15 cellular contexts compared by ENCODE assay signal in genomic region chr2:181153886-181154285, GRCh38.
DNase-seq lines count a peak whose midpoint lies in the region; ATAC-seq, FAIRE-seq and TF ChIP-seq lines count a peak whose summit lies in the region.
"Had no signal": no experiment of that assay in that cellular context is flagged by ENCODE, and none has a peak within 500 bp of the region (broad histone marks: within the 10 kb centered on the region; RNA-seq: fewer than 3 reads in every experiment).

No MANE protein-coding gene starts in this region.

- peaks cover 37% of the 10 kb centered on the region for H3K36me3 Mint-ChIP-seq in CD8-positive, alpha-beta T cell
- no peaks in the 10 kb centered on the region for H3K36me3 Mint-ChIP-seq in astrocyte (ENCODE audit: low read depth, unreplicated experiment)
- H3K36me3 Mint-ChIP-seq in naive thymus-derived CD4-positive, alpha-beta T cell = peaks cover 8 to 43% (median 21%) of the 10 kb centered on the region in 5 donors

- H3K27ac ChIP-seq in CD8-positive, alpha-beta T cell (ENCODE audit: low read depth, low read length) = no peak overlapping the region
- H3K27ac ChIP-seq in astrocyte (ENCODE audit: low read depth, low read length) (no peak overlapping the region), tibial artery (no peak overlapping the region)
- no peak overlapping the region for H3K27ac ChIP-seq in naive thymus-derived CD4-positive, alpha-beta T cell (ENCODE audit: low read depth, low read length)

- FAIRE-seq in astrocyte (lab: Jason Lieb, UNC) = no peak

- H3K4me1 Mint-ChIP-seq in CD8-positive, alpha-beta T cell (ENCODE audit: low read depth) = peaks cover 53% of the 10 kb centered on the region
- no peaks in the 10 kb centered on the region for H3K4me1 Mint-ChIP-seq in astrocyte (ENCODE audit: low read depth, unreplicated experiment)
- peaks cover 17 to 56% (median 37%) of the 10 kb centered on the region in 7 donors for H3K4me1 Mint-ChIP-seq in naive thymus-derived CD4-positive, alpha-beta T cell

- H3K4me1 ChIP-seq in CD8-positive, alpha-beta T cell (ENCODE audit: insufficient read depth, low read length) = peaks cover 32% of the 10 kb centered on the region
- H3K4me1 ChIP-seq in astrocyte (ENCODE audit: insufficient read depth, low read length) (no peaks in the 10 kb centered on the region), tibial artery (no peaks in the 10 kb centered on the region)
- peaks cover 13% of the 10 kb centered on the region in 2 donors for H3K4me1 ChIP-seq in naive thymus-derived CD4-positive, alpha-beta T cell (ENCODE audit: control insufficient read depth in 2 of 2, insufficient read depth in 2 of 2, low read length in 2 of 2)
- H3K4me1 ChIP-seq: HAP-1 had no signal

- H3K27ac Mint-ChIP-seq in CD8-positive, alpha-beta T cell = peak overlapping the region; percentile 81
- no peak overlapping the region for H3K27ac Mint-ChIP-seq in astrocyte (ENCODE audit: unreplicated experiment)
- peak overlapping the region in 6 of 9 donors; percentile 5 to 81 (median 33) for H3K27ac Mint-ChIP-seq in naive thymus-derived CD4-positive, alpha-beta T cell
- H3K27ac Mint-ChIP-seq: IgD-negative memory B cell had no signal

- H3K4me3 Mint-ChIP-seq in CD8-positive, alpha-beta T cell = no peak overlapping the region
- no peak overlapping the region for H3K4me3 Mint-ChIP-seq in astrocyte (ENCODE audit: unreplicated experiment)
- H3K4me3 Mint-ChIP-seq in naive thymus-derived CD4-positive, alpha-beta T cell = peak overlapping the region in 2 of 10 donors; percentile 7 to 39
- H3K4me3 Mint-ChIP-seq: IgD-negative memory B cell had no signal

- no peaks in the 10 kb centered on the region for H3K36me3 ChIP-seq in CD8-positive, alpha-beta T cell (ENCODE audit: insufficient read depth, low read length)
- H3K36me3 ChIP-seq in astrocyte (ENCODE audit: insufficient read depth, low read length) (no peaks in the 10 kb centered on the region), tibial artery (no peaks in the 10 kb centered on the region)
- peaks cover 0 to 4% (median 0%) of the 10 kb centered on the region in 3 experiments for H3K36me3 ChIP-seq in naive thymus-derived CD4-positive, alpha-beta T cell (ENCODE audit: control insufficient read depth in 2 of 3, insufficient read depth in 3 of 3, low read length in 3 of 3)
- H3K36me3 ChIP-seq: HAP-1 had no signal

- CTCF ChIA-PET in CD8-positive, alpha-beta T cell (lab: Charles Lee) = interaction anchor here (1.3 kb wide), 1 partner anchor 10 kb away, joined by 6 read pairs; no protein-coding TSS in a partner anchor
- CTCF ChIA-PET in naive thymus-derived CD4-positive, alpha-beta T cell (lab: Charles Lee) = interaction anchor here (2.1 kb wide), 1 partner anchor 10 kb away, joined by 5 read pairs; no protein-coding TSS in a partner anchor

- no peak for DNase-seq in CD8-positive, alpha-beta T cell
- peak; percentile 26 for DNase-seq in M059J (ENCODE audit: low read depth)
- peak; percentile 85 for DNase-seq in astrocyte (ENCODE audit: low read depth)
- DNase-seq in naive thymus-derived CD4-positive, alpha-beta T cell = no peak
- DNase-seq in tibial artery = no peak
- DNase-seq in SKM-1 treated with dmso at 0.1 percent for 144 hours (lab: John Stamatoyannopoulos, UW; ENCODE audit: unreplicated experiment) = no peak
- DNase-seq: DMS 273 treated with DMSO at 0.1 percent for 48 hours, EL, NCI-H1417, NCI-H1930 had no signal

- H3K9me3 ChIP-seq in CD8-positive, alpha-beta T cell (ENCODE audit: low read length) = peaks cover 5% of the 10 kb centered on the region
- H3K9me3 ChIP-seq in astrocyte (ENCODE audit: insufficient read depth, low read depth, low read length) (no peaks in the 10 kb centered on the region), tibial artery (no peaks in the 10 kb centered on the region)
- H3K9me3 ChIP-seq in naive thymus-derived CD4-positive, alpha-beta T cell (ENCODE audit: control insufficient read depth in 2 of 3, low read length in 3 of 3) = peaks cover 0 to 9% (median 0%) of the 10 kb centered on the region in 3 experiments
- H3K9me3 ChIP-seq: HAP-1 had no signal

- H2AFZ ChIP-seq in astrocyte (ENCODE audit: low read depth, low read length) = no peak overlapping the region

- H3K9ac ChIP-seq in astrocyte (ENCODE audit: low read length) = no peak overlapping the region

- H3K79me2 ChIP-seq in astrocyte (ENCODE audit: insufficient read depth, low read length) = no peaks in the 10 kb centered on the region

- no peak overlapping the region for H3K4me3 ChIP-seq in CD8-positive, alpha-beta T cell (ENCODE audit: low read depth, low read length)
- H3K4me3 ChIP-seq in astrocyte (ENCODE audit: insufficient read depth, low read depth, low read length) = no peak overlapping the region
- no peak overlapping the region for H3K4me3 ChIP-seq in naive thymus-derived CD4-positive, alpha-beta T cell (ENCODE audit: low read length)
- no peak overlapping the region for H3K4me3 ChIP-seq in tibial artery
- H3K4me3 ChIP-seq: HAP-1, SK-N-MC had no signal

- H3K4me2 ChIP-seq in astrocyte (ENCODE audit: low read length) = no peak overlapping the region

- no peaks in the 10 kb centered on the region for H3K27me3 ChIP-seq in CD8-positive, alpha-beta T cell (ENCODE audit: insufficient read depth, low read length)
- no peaks in the 10 kb centered on the region for H3K27me3 ChIP-seq in astrocyte (ENCODE audit: insufficient read depth, low read length)
- H3K27me3 ChIP-seq in naive thymus-derived CD4-positive, alpha-beta T cell (ENCODE audit: control insufficient read depth in 2 of 2, insufficient read depth in 2 of 2, low read length in 2 of 2) = no peaks in the 10 kb centered on the region
- H3K27me3 ChIP-seq in tibial artery = no peaks in the 10 kb centered on the region

- peaks cover 10% of the 10 kb centered on the region for H3K9me3 Mint-ChIP-seq in CD8-positive, alpha-beta T cell
- H3K9me3 Mint-ChIP-seq in astrocyte (ENCODE audit: unreplicated experiment) = peaks cover 2% of the 10 kb centered on the region
- peaks cover 3 to 29% (median 12%) of the 10 kb centered on the region in 11 donors for H3K9me3 Mint-ChIP-seq in naive thymus-derived CD4-positive, alpha-beta T cell

- ATAC-seq in CD8-positive, alpha-beta T cell = no peak
- ATAC-seq in naive thymus-derived CD4-positive, alpha-beta T cell = no peak
- no peak for ATAC-seq in GM19452 (IDR thresholded peaks at IDR 0.05; ENCODE audit: unreplicated experiment)
- ATAC-seq: Right ventricle myocardium inferior had no signal

- no peak for TF ChIP-seq CTCF in CD8-positive, alpha-beta T cell (IDR thresholded peaks at IDR 0.05)
- TF ChIP-seq CTCF in astrocyte (IDR thresholded peaks at IDR 0.05; ENCODE audit: insufficient read depth, low read depth, low read length) = no peak
- TF ChIP-seq CTCF in tibial artery (IDR thresholded peaks at IDR 0.05) = no peak

- no peaks in the 10 kb centered on the region for H3K27me3 Mint-ChIP-seq in CD8-positive, alpha-beta T cell (ENCODE audit: low read depth)
- H3K27me3 Mint-ChIP-seq in astrocyte (ENCODE audit: low read depth, unreplicated experiment) = no peaks in the 10 kb centered on the region
- no peaks in the 10 kb centered on the region for H3K27me3 Mint-ChIP-seq in naive thymus-derived CD4-positive, alpha-beta T cell
- H3K27me3 Mint-ChIP-seq: IgD-negative memory B cell had no signal

- POLR2A ChIA-PET in CD8-positive, alpha-beta T cell (lab: Charles Lee) = interaction anchor here (1.6 kb wide), 1 partner anchor 9 kb away, joined by 8 read pairs; no protein-coding TSS in a partner anchor
- POLR2A ChIA-PET in naive thymus-derived CD4-positive, alpha-beta T cell (lab: Charles Lee) = interaction anchor here (1.6 kb wide), 1 partner anchor 15 kb away, joined by 5 read pairs; no protein-coding TSS in a partner anchor

- intact Hi-C loops in CD8-positive, alpha-beta T cell (cut with DNase I, micrococcal nuclease) = loop anchor here in 1 of 2 experiments (1.0 to 2.0 kb wide), 2 partner anchors 9 to 15 kb away; no protein-coding TSS in a partner anchor
- intact Hi-C loops in naive thymus-derived CD4-positive, alpha-beta T cell (cut with micrococcal nuclease) = loop anchor here (1.0 kb wide), 2 partner anchors 9 to 10 kb away; no protein-coding TSS in a partner anchor
- intact Hi-C loops in tibial artery (cut with DNase I; ENCODE audit: low total_unique reads) = no loop called here

- no peaks in the 10 kb centered on the region for H4K20me1 ChIP-seq in astrocyte (ENCODE audit: insufficient read depth, low read length)

Comparison
In these comparisons a context has a peak if more than half of its experiments do, and no peak if none do; other contexts are left out.
1. DNase-seq: peak in M059J (single experiment) and astrocyte (single experiment); none in CD8-positive, alpha-beta T cell (0 of 7), naive thymus-derived CD4-positive, alpha-beta T cell (0 of 9), tibial artery (0 of 2) and SKM-1 treated with dmso at 0.1 percent for 144 hours (single experiment).